Comparison of ENCODE assay signal across 7 cellular contexts in the genomic region with DNA sequence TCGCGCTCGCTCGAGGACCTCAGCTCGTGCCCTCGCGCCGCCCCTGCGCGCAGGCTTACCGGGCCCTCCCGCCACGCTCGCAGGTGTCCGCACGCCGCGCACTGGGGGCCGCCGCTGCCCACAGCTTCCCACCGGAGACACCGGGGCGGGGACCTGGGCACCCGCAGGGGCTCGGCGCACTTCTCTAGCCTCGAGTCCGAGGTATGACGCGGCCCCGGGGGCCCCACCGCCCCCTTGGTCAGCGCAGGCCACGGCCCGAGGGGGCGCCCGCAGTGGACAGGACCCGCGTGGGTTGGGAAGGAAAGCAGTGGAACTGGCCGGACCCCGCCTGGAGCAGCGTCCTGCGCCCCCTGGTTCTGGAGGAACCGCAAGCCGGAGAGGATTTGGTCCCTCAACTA. TPM values are rescaled to one million over a fixed set of nuclear protein-coding genes. Genes with fewer than 3 reads are reported as not detected.
DNase-seq lines count a peak whose midpoint lies in the region; ATAC-seq, FAIRE-seq and TF ChIP-seq lines count a peak whose summit lies in the region.
"Had no signal": no experiment of that assay in that cellular context is flagged by ENCODE, and none has a peak within 500 bp of the region (broad histone marks: within the 10 kb centered on the region; RNA-seq: fewer than 3 reads in every experiment).

No MANE protein-coding gene starts in this region.

- H3K18ac ChIP-seq in neuronal stem cell (ENCODE audit: low read length) = no peak overlapping the region

- DNase-seq in GM10266 (ENCODE audit: extremely low spot score) = peak; percentile 50
- DNase-seq in activated B cell treated with CpG ODN at 0.5 μM for 24 hours = peak; percentile 37
- no peak for DNase-seq in neuronal stem cell (ENCODE audit: low spot score)
- no peak for DNase-seq in HTR-8/SVneo (ENCODE audit: insufficient read length, low spot score)
- DNase-seq in hepatic stellate cell (ENCODE audit: low spot score) = no peak
- no peak for DNase-seq in stimulated activated CD4-positive, alpha-beta T cell treated with anti-CD3 and anti-CD28 coated beads, Interleukin-15, amount 100 ng/mL, for 24 hours
- DNase-seq: natural killer cell had no signal

- H3K36me3 ChIP-seq in neuronal stem cell (replicated peaks in 1 of 2; ENCODE audit: control insufficient read depth in 2 of 2, insufficient read depth in 2 of 2, low read length in 2 of 2) = peaks cover 11 to 21% of the 10 kb centered on the region in 2 donors

- peak overlapping the region; percentile 54 for H2BK120ac ChIP-seq in neuronal stem cell (ENCODE audit: low read depth, low read length)

- no peak overlapping the region for H4K8ac ChIP-seq in neuronal stem cell (ENCODE audit: low read depth, low read length)

- no peak overlapping the region for H2BK12ac ChIP-seq in neuronal stem cell (ENCODE audit: low read length)

- intact Hi-C loops in activated B cell treated with CpG ODN at 0.5 μM for 24 hours (cut with micrococcal nuclease) = no loop called here

- H3K27me3 Mint-ChIP-seq in activated B cell treated with CpG ODN at 0.5 μM for 24 hours = peaks cover 21% of the 10 kb centered on the region

- H3K9ac ChIP-seq in neuronal stem cell (ENCODE audit: low read depth, low read length, poor library complexity) = no peak overlapping the region

- peak overlapping the region; percentile 75 for H2BK15ac ChIP-seq in neuronal stem cell (ENCODE audit: low read length)

- no peak overlapping the region for H3K27ac Mint-ChIP-seq in activated B cell treated with CpG ODN at 0.5 μM for 24 hours

- H3K23ac ChIP-seq in neuronal stem cell (ENCODE audit: low read depth, low read length, poor library complexity) = peak overlapping the region; percentile 55

- no peak for ATAC-seq in activated B cell treated with CpG ODN at 0.5 μM for 24 hours (ENCODE audit: low read depth)
- ATAC-seq: natural killer cell had no signal

- no peak overlapping the region for H3K4me3 ChIP-seq in neuronal stem cell (ENCODE audit: low read length in 2 of 2)

- no peaks in the 10 kb centered on the region for H3K27me3 ChIP-seq in neuronal stem cell (ENCODE audit: control insufficient read depth in 3 of 3, insufficient read depth in 3 of 3, low read depth in 1 of 3, low read length in 3 of 3)

- peaks cover 27% of the 10 kb centered on the region for H3K36me3 Mint-ChIP-seq in activated B cell treated with CpG ODN at 0.5 μM for 24 hours (ENCODE audit: low read depth)
- H3K36me3 Mint-ChIP-seq: natural killer cell had no signal

- H4K91ac ChIP-seq in neuronal stem cell (ENCODE audit: low read depth, low read length, poor library complexity) = no peak overlapping the region

- CTCF ChIA-PET in activated B cell treated with CpG ODN at 0.5 μM for 24 hours (lab: Charles Lee) = interaction anchor here (0.9 to 1.1 kb wide), 2 partner anchors 52 to 93 kb away, joined by 3 read pairs; a partner anchor contains a TSS

- POLR2A ChIA-PET in activated B cell treated with CpG ODN at 0.5 μM for 24 hours (lab: Charles Lee) = interaction anchor here (0.6 to 1.3 kb wide), 2 partner anchors 12 to 52 kb away, joined by 4 to 5 read pairs; a partner anchor contains a TSS

- peaks cover 35% of the 10 kb centered on the region for H3K4me1 Mint-ChIP-seq in activated B cell treated with CpG ODN at 0.5 μM for 24 hours

- no peaks in the 10 kb centered on the region for H3K9me3 Mint-ChIP-seq in activated B cell treated with CpG ODN at 0.5 μM for 24 hours
- H3K9me3 Mint-ChIP-seq: natural killer cell had no signal

- no peak overlapping the region for H3K14ac ChIP-seq in neuronal stem cell (ENCODE audit: low read length)

- peaks cover 0 to 3% of the 10 kb centered on the region in 2 donors for H3K9me3 ChIP-seq in neuronal stem cell (replicated peaks in 1 of 2; ENCODE audit: control insufficient read depth in 2 of 2, insufficient read depth in 1 of 2, low read depth in 1 of 2, low read length in 2 of 2)

- H3K27ac ChIP-seq in neuronal stem cell (replicated peaks; ENCODE audit: low read length) = no peak overlapping the region

- TF ChIP-seq CTCF in GM10266 (IDR thresholded peaks at IDR 0.05; ENCODE audit: control insufficient read depth, insufficient read depth, low read depth, missing control alignments) (no peak), activated B cell treated with CpG ODN at 0.5 μM for 24 hours (IDR thresholded peaks at IDR 0.05) (no peak)

- WGBS in neuronal stem cell (ENCODE audit: extremely low coverage in 2 of 2, insufficient read length in 2 of 2, insufficient replicate concordance in 1 of 2), 2 donors = no CpG with 5 or more reads among the region's 45 CpGs

- H2BK5ac ChIP-seq in neuronal stem cell (ENCODE audit: low read length) = peak overlapping the region; percentile 8

- H3K79me1 ChIP-seq in neuronal stem cell (ENCODE audit: low read depth, low read length) = peaks cover 13% of the 10 kb centered on the region

- H3K4ac ChIP-seq in neuronal stem cell (ENCODE audit: low read length) = no peak overlapping the region

- no peak overlapping the region for H3K4me3 Mint-ChIP-seq in activated B cell treated with CpG ODN at 0.5 μM for 24 hours

- no peak overlapping the region for H2AFZ ChIP-seq in neuronal stem cell (ENCODE audit: low read length)

- no peak overlapping the region for H3K4me2 ChIP-seq in neuronal stem cell (ENCODE audit: insufficient read depth, low read length, poor library complexity, severe bottlenecking)

- H3K4me1 ChIP-seq in neuronal stem cell (ENCODE audit: control insufficient read depth in 2 of 2, insufficient read depth in 1 of 2, low read depth in 1 of 2, low read length in 2 of 2) = peaks cover 9 to 10% of the 10 kb centered on the region in 2 donors

- FAIRE-seq in HTR-8/SVneo (lab: Jason Lieb, UNC) = no peak

- peak overlapping the region; percentile 38 for H2AK5ac ChIP-seq in neuronal stem cell (ENCODE audit: low read depth, low read length)

RNA-seq across cellular contexts. Expression of a gene that starts 2.1 kb away (rescaled TPM):
- total RNA-seq in activated B cell treated with CpG ODN at 0.5 μM for 24 hours = 63.4 and 71.4 TPM in 2 replicates
- polyA plus RNA-seq in neuronal stem cell (2013, experiment 1 of 2) = 11.2 TPM
- 11.1 TPM for polyA plus RNA-seq in neuronal stem cell (2013, experiment 2 of 2)

RNA-seq across cellular contexts. Expression of a gene that starts 11.6 kb away (rescaled TPM):
- total RNA-seq in activated B cell treated with CpG ODN at 0.5 μM for 24 hours = 1.7 and 2.2 TPM in 2 replicates
- 0.52 TPM for polyA plus RNA-seq in neuronal stem cell (2013, experiment 1 of 2)
- polyA plus RNA-seq in neuronal stem cell (2013, experiment 2 of 2) = 0.69 TPM

RNA-seq across cellular contexts. Expression of a gene that starts 25.4 kb away (rescaled TPM):
- total RNA-seq in activated B cell treated with CpG ODN at 0.5 μM for 24 hours = 35.6 and 40.5 TPM in 2 replicates
- polyA plus RNA-seq in neuronal stem cell (2013, experiment 1 of 2) = 67.8 TPM
- polyA plus RNA-seq in neuronal stem cell (2013, experiment 2 of 2) = 64.1 TPM

RNA-seq across cellular contexts. Expression of a gene that starts 50.3 kb away (rescaled TPM):
- 0.93 and 1.2 TPM in 2 replicates for total RNA-seq in activated B cell treated with CpG ODN at 0.5 μM for 24 hours
- polyA plus RNA-seq in neuronal stem cell (2013, experiment 1 of 2) = 0.74 TPM
- polyA plus RNA-seq in neuronal stem cell (2013, experiment 2 of 2) = 0.72 TPM

RNA-seq across cellular contexts. Expression of a gene that starts 52.4 kb away (rescaled TPM):
- total RNA-seq in activated B cell treated with CpG ODN at 0.5 μM for 24 hours = 50.8 and 51.9 TPM in 2 replicates
- 361 TPM for polyA plus RNA-seq in neuronal stem cell (2013, experiment 1 of 2)
- polyA plus RNA-seq in neuronal stem cell (2013, experiment 2 of 2) = 364 TPM

Comparison
In these comparisons a context has a peak if more than half of its experiments do, and no peak if none do; other contexts are left out.
1. DNase-seq: peak in GM10266 (single experiment) and activated B cell treated with CpG ODN at 0.5 μM for 24 hours (single experiment); none in neuronal stem cell (single experiment), HTR-8/SVneo (single experiment), hepatic stellate cell (single experiment) and stimulated activated CD4-positive, alpha-beta T cell treated with anti-CD3 and anti-CD28 coated beads, Interleukin-15, amount 100 ng/mL, for 24 hours (single experiment).